1 cellular context compared by ENCODE assay signal in genomic region chr17:40219073-40219860, GRCh38.
A peak's percentile ranks its signal among the peaks of the same experiment; 100 is the strongest.
TF ChIP-seq lines count a peak whose summit lies in the region.

WIPF2 (plus strand) TSS chr17:40219304; CDS start chr17:40256460, 37,156 bp downstream.

TF ChIP-seq in K562, 482 proteins besides CTCF, POLR2A, EP300 and RAD21 (continued from another document and continues in another):
- TF ChIP-seq NRF1 (conservative IDR thresholded peaks at IDR 0.05 in 1 of 2, IDR thresholded peaks at IDR 0.05 in 1 of 2): peak; percentile 96 to 97
- TF ChIP-seq ZNF184 (CRISPR knock-in tag; IDR thresholded peaks at IDR 0.05): no peak
- TF ChIP-seq GABPA (tag; conservative IDR thresholded peaks at IDR 0.05; ENCODE audit: low read depth): peak; percentile 91
- TF ChIP-seq RB1 (IDR thresholded peaks at IDR 0.05; ENCODE audit: low read depth): peak; percentile 72; the same call in 1 of the 2 replicates
- TF ChIP-seq, protein P1, sequence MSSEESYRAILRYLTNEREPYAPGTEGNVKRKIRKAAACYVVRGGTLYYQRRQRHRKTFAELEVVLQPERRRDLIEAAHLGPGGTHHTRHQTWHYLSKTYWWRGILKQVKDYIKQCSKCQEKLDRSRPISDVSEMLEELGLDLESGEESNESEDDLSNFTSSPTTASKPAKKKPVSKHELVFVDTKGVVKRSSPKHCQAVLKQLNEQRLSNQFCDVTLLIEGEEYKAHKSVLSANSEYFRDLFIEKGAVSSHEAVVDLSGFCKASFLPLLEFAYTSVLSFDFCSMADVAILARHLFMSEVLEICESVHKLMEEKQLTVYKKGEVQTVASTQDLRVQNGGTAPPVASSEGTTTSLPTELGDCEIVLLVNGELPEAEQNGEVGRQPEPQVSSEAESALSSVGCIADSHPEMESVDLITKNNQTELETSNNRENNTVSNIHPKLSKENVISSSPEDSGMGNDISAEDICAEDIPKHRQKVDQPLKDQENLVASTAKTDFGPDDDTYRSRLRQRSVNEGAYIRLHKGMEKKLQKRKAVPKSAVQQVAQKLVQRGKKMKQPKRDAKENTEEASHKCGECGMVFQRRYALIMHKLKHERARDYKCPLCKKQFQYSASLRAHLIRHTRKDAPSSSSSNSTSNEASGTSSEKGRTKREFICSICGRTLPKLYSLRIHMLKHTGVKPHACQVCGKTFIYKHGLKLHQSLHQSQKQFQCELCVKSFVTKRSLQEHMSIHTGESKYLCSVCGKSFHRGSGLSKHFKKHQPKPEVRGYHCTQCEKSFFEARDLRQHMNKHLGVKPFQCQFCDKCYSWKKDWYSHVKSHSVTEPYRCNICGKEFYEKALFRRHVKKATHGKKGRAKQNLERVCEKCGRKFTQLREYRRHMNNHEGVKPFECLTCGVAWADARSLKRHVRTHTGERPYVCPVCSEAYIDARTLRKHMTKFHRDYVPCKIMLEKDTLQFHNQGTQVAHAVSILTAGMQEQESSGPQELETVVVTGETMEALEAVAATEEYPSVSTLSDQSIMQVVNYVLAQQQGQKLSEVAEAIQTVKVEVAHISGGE (CRISPR knock-in tag; IDR thresholded peaks at IDR 0.05): peak in 1 of 3 experiments; percentile 86; a peak in 2 of 6 replicates
- TF ChIP-seq RBBP5 (IDR thresholded peaks at IDR 0.05; ENCODE audit: borderline replicate concordance, insufficient read depth, low read length, poor library complexity, severe bottlenecking): peak; percentile 49
- peak; percentile 47 for TF ChIP-seq HNRNPLL (IDR thresholded peaks at IDR 0.05; ENCODE audit: low read depth, low read length, poor library complexity, severe bottlenecking)
- no peak for TF ChIP-seq ZNF668 (CRISPR knock-in tag; IDR thresholded peaks at IDR 0.05)
- peak; percentile 26 for TF ChIP-seq NEUROD1 (IDR thresholded peaks at IDR 0.05; ENCODE audit: borderline replicate concordance, low read depth, low read length, partially characterized antibody)
- peak; percentile 65 for TF ChIP-seq FIP1L1 (IDR thresholded peaks at IDR 0.05; ENCODE audit: low read depth, low read length, poor library complexity, severe bottlenecking)
- TF ChIP-seq L3MBTL2 (IDR thresholded peaks at IDR 0.05): peak; percentile 34; the same call in 1 of the 2 replicates
- TF ChIP-seq, protein P2, sequence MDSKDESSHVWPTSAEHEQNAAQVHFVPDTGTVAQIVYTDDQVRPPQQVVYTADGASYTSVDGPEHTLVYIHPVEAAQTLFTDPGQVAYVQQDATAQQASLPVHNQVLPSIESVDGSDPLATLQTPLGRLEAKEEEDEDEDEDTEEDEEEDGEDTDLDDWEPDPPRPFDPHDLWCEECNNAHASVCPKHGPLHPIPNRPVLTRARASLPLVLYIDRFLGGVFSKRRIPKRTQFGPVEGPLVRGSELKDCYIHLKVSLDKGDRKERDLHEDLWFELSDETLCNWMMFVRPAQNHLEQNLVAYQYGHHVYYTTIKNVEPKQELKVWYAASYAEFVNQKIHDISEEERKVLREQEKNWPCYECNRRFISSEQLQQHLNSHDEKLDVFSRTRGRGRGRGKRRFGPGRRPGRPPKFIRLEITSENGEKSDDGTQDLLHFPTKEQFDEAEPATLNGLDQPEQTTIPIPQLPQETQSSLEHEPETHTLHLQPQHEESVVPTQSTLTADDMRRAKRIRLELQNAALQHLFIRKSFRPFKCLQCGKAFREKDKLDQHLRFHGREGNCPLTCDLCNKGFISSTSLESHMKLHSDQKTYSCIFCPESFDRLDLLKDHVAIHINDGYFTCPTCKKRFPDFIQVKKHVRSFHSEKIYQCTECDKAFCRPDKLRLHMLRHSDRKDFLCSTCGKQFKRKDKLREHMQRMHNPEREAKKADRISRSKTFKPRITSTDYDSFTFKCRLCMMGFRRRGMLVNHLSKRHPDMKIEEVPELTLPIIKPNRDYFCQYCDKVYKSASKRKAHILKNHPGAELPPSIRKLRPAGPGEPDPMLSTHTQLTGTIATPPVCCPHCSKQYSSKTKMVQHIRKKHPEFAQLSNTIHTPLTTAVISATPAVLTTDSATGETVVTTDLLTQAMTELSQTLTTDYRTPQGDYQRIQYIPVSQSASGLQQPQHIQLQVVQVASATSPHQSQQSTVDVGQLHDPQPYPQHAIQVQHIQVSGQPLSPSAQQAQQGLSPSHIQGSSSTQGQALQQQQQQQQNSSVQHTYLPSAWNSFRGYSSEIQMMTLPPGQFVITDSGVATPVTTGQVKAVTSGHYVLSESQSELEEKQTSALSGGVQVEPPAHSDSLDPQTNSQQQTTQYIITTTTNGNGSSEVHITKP (IDR thresholded peaks at IDR 0.05; ENCODE audit: partially characterized antibody): peak; percentile 30
- TF ChIP-seq ELF4 (CRISPR knock-in tag; IDR thresholded peaks at IDR 0.05): peak; percentile 89
- TF ChIP-seq, protein P3, sequence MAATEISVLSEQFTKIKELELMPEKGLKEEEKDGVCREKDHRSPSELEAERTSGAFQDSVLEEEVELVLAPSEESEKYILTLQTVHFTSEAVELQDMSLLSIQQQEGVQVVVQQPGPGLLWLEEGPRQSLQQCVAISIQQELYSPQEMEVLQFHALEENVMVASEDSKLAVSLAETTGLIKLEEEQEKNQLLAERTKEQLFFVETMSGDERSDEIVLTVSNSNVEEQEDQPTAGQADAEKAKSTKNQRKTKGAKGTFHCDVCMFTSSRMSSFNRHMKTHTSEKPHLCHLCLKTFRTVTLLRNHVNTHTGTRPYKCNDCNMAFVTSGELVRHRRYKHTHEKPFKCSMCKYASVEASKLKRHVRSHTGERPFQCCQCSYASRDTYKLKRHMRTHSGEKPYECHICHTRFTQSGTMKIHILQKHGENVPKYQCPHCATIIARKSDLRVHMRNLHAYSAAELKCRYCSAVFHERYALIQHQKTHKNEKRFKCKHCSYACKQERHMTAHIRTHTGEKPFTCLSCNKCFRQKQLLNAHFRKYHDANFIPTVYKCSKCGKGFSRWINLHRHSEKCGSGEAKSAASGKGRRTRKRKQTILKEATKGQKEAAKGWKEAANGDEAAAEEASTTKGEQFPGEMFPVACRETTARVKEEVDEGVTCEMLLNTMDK (IDR thresholded peaks at IDR 0.05; ENCODE audit: borderline replicate concordance, insufficient read depth, low read depth, low read length, poor library complexity, severe bottlenecking): peak; percentile 100
- no peak for TF ChIP-seq CAMTA2 (CRISPR knock-in tag; conservative IDR thresholded peaks at IDR 0.05)
- TF ChIP-seq KAT8 (IDR thresholded peaks at IDR 0.05; ENCODE audit: low read depth): peak; percentile 61; the same call in 1 of the 2 replicates
- TF ChIP-seq DNMT1 (IDR thresholded peaks at IDR 0.05): no peak
- peak; percentile 76 for TF ChIP-seq HINFP (tag; conservative IDR thresholded peaks at IDR 0.05; ENCODE audit: low read depth)
- TF ChIP-seq FOXJ2 (tag; IDR thresholded peaks at IDR 0.05): peak; percentile 73; the same call in 1 of the 2 replicates
- 0 out of 2 replicates have a peak, but pooled peaks have one; percentile 7 for TF ChIP-seq ZNF384 (IDR thresholded peaks at IDR 0.05; ENCODE audit: low read depth, low read length)
- TF ChIP-seq, protein P4, sequence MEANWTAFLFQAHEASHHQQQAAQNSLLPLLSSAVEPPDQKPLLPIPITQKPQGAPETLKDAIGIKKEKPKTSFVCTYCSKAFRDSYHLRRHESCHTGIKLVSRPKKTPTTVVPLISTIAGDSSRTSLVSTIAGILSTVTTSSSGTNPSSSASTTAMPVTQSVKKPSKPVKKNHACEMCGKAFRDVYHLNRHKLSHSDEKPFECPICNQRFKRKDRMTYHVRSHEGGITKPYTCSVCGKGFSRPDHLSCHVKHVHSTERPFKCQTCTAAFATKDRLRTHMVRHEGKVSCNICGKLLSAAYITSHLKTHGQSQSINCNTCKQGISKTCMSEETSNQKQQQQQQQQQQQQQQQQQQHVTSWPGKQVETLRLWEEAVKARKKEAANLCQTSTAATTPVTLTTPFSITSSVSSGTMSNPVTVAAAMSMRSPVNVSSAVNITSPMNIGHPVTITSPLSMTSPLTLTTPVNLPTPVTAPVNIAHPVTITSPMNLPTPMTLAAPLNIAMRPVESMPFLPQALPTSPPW (CRISPR knock-in tag; IDR thresholded peaks at IDR 0.05): peak; percentile 95
- TF ChIP-seq POLR2B (IDR thresholded peaks at IDR 0.05; ENCODE audit: low read depth, partially characterized antibody): peak; percentile 79
- TF ChIP-seq POU5F1 (IDR thresholded peaks at IDR 0.05; ENCODE audit: borderline replicate concordance, low read depth, low read length, partially characterized antibody): peak; percentile 85
- TF ChIP-seq, protein P5, sequence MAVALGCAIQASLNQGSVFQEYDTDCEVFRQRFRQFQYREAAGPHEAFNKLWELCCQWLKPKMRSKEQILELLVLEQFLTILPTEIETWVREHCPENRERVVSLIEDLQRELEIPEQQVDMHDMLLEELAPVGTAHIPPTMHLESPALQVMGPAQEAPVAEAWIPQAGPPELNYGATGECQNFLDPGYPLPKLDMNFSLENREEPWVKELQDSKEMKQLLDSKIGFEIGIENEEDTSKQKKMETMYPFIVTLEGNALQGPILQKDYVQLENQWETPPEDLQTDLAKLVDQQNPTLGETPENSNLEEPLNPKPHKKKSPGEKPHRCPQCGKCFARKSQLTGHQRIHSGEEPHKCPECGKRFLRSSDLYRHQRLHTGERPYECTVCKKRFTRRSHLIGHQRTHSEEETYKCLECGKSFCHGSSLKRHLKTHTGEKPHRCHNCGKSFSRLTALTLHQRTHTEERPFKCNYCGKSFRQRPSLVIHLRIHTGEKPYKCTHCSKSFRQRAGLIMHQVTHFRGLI (CRISPR knock-in tag; IDR thresholded peaks at IDR 0.05): no peak
- TF ChIP-seq ASH1L (IDR thresholded peaks at IDR 0.05; ENCODE audit: borderline replicate concordance, low read depth, partially characterized antibody): peak; percentile 71
- TF ChIP-seq ZBTB40 (IDR thresholded peaks at IDR 0.05): peak; percentile 79
- no peak for TF ChIP-seq ZBTB40 (CRISPR knock-in tag; IDR thresholded peaks at IDR 0.05)
- TF ChIP-seq SRSF1 (IDR thresholded peaks at IDR 0.05; ENCODE audit: low read depth, low read length): 0 out of 2 replicates have a peak, but pooled peaks have one; percentile 57
- TF ChIP-seq EHMT2 (IDR thresholded peaks at IDR 0.05): 0 out of 2 replicates have a peak, but pooled peaks have one; percentile 2
